In genomic region chr1:32964461-32965250, GRCh38 we compare ENCODE assay signal across 1 cellular context.
TF ChIP-seq lines count a peak whose summit lies in the region.

Gene RNF19B, minus strand, starts transcription at chr1:32964809. Its CDS starts 124 bp downstream, at chr1:32964685.

TF ChIP-seq in HEK293, 187 proteins besides CTCF, POLR2A, EP300 and RAD21 (continued from another document and continues in another):
- TF ChIP-seq ZNF280D (tag by site-specific recombination; IDR thresholded peaks at IDR 0.05) = no peak
- no peak for TF ChIP-seq IKZF3 (tag by site-specific recombination; IDR thresholded peaks at IDR 0.05)
- TF ChIP-seq ZSCAN18 (tag by site-specific recombination; IDR thresholded peaks at IDR 0.05) = no peak
- no peak for TF ChIP-seq ZNF37A (tag by site-specific recombination; IDR thresholded peaks at IDR 0.05)
- TF ChIP-seq ZNF571 (tag by site-specific recombination; IDR thresholded peaks at IDR 0.05) = no peak
- TF ChIP-seq ZSCAN23 (tag by site-specific recombination; IDR thresholded peaks at IDR 0.05) = no peak
- TF ChIP-seq ZNF394 (tag by site-specific recombination; IDR thresholded peaks at IDR 0.05; ENCODE audit: borderline replicate concordance) = peak; percentile 83
- TF ChIP-seq YY2 (tag by site-specific recombination; IDR thresholded peaks at IDR 0.05) = 0 out of 2 replicates have a peak, but pooled peaks have one; percentile 30
- peak; percentile 60 for TF ChIP-seq ZBTB17 (tag by site-specific recombination; IDR thresholded peaks at IDR 0.05)
- no peak; the same call in 1 of the 2 replicates for TF ChIP-seq ZBTB6 (tag by site-specific recombination; IDR thresholded peaks at IDR 0.05)
- TF ChIP-seq ZNF585B (tag by site-specific recombination; IDR thresholded peaks at IDR 0.05) = no peak
- no peak for TF ChIP-seq ZNF223 (tag by site-specific recombination; IDR thresholded peaks at IDR 0.05)
- TF ChIP-seq ZNF776 (tag by site-specific recombination; IDR thresholded peaks at IDR 0.05; ENCODE audit: borderline replicate concordance) = no peak
- no peak for TF ChIP-seq ZNF510 (tag by site-specific recombination; IDR thresholded peaks at IDR 0.05; ENCODE audit: insufficient replicate concordance)
- TF ChIP-seq ZNF629 (tag by site-specific recombination; IDR thresholded peaks at IDR 0.05) = 0 out of 2 replicates have a peak, but pooled peaks have one; percentile 15
- peak; percentile 49; the same call in 1 of the 2 replicates for TF ChIP-seq ZNF518A (tag by site-specific recombination; conservative IDR thresholded peaks at IDR 0.05; ENCODE audit: low read depth)
- peak; percentile 49; the same call in 1 of the 2 replicates for TF ChIP-seq ZBTB20 (tag by site-specific recombination; IDR thresholded peaks at IDR 0.05)
- TF ChIP-seq EGR2 (tag by site-specific recombination; IDR thresholded peaks at IDR 0.05; ENCODE audit: low read depth) = 0 out of 2 replicates have a peak, but pooled peaks have one; percentile 10
- no peak for TF ChIP-seq ZNF366 (tag by site-specific recombination; conservative IDR thresholded peaks at IDR 0.05)
- TF ChIP-seq TSHZ1 (tag by site-specific recombination; IDR thresholded peaks at IDR 0.05; ENCODE audit: borderline replicate concordance) = no peak
- no peak for TF ChIP-seq AEBP2 (tag by site-specific recombination; IDR thresholded peaks at IDR 0.05; ENCODE audit: borderline replicate concordance)
- no peak for TF ChIP-seq KLF16 (tag by site-specific recombination; IDR thresholded peaks at IDR 0.05)
- TF ChIP-seq ZNF24 (tag by site-specific recombination; IDR thresholded peaks at IDR 0.05) = no peak
- no peak for TF ChIP-seq INSM2 (tag by site-specific recombination; IDR thresholded peaks at IDR 0.05)
- TF ChIP-seq ZNF561 (tag by site-specific recombination; IDR thresholded peaks at IDR 0.05; ENCODE audit: borderline replicate concordance) = peak; percentile 23; the same call in 1 of the 2 replicates
- no peak; the same call in 1 of the 2 replicates for TF ChIP-seq ZNF626 (tag by site-specific recombination; IDR thresholded peaks at IDR 0.05)
- TF ChIP-seq ZNF350 (tag by site-specific recombination; IDR thresholded peaks at IDR 0.05) = no peak
- no peak for TF ChIP-seq ZNF544 (tag by site-specific recombination; IDR thresholded peaks at IDR 0.05)
- no peak for TF ChIP-seq ZBTB10 (tag by site-specific recombination; IDR thresholded peaks at IDR 0.05)
- TF ChIP-seq ZNF529 (tag by site-specific recombination; IDR thresholded peaks at IDR 0.05; ENCODE audit: insufficient replicate concordance) = no peak
- TF ChIP-seq ZFP41 (tag by site-specific recombination; IDR thresholded peaks at IDR 0.05; ENCODE audit: borderline replicate concordance) = no peak
- no peak for TF ChIP-seq ZNF362 (tag by site-specific recombination; IDR thresholded peaks at IDR 0.05)
- peak; percentile 85 for TF ChIP-seq ZNF600 (tag by site-specific recombination; IDR thresholded peaks at IDR 0.05)
- no peak for TF ChIP-seq WT1 (tag by site-specific recombination; IDR thresholded peaks at IDR 0.05)
- no peak for TF ChIP-seq SALL2 (tag by site-specific recombination; IDR thresholded peaks at IDR 0.05; ENCODE audit: borderline replicate concordance)
- peak; percentile 81 for TF ChIP-seq KLF1 (tag by site-specific recombination; IDR thresholded peaks at IDR 0.05)
- TF ChIP-seq ZNF138 (tag by site-specific recombination; IDR thresholded peaks at IDR 0.05; ENCODE audit: borderline replicate concordance) = no peak
